10 cellular contexts compared by ENCODE assay signal in genomic region chr2:153059338-153060052, GRCh38.
DNase-seq lines count a peak whose midpoint lies in the region; ATAC-seq, FAIRE-seq and TF ChIP-seq lines count a peak whose summit lies in the region.
"Had no signal": no experiment of that assay in that cellular context is flagged by ENCODE, and none has a peak within 500 bp of the region (broad histone marks: within the 10 kb centered on the region; RNA-seq: fewer than 3 reads in every experiment).

No MANE protein-coding gene starts in this region.

- DNase-seq in NCI-H1105 (lab: John Stamatoyannopoulos, UW) (peak; percentile 45), astrocyte of the spinal cord (ENCODE audit: low read depth, low spot score) (peak; percentile 62), myocyte (ENCODE audit: low read depth) (peak; percentile 97), NCI-H1436 (lab: John Stamatoyannopoulos, UW) (no peak), NCI-H128 (lab: John Stamatoyannopoulos, UW; ENCODE audit: unreplicated experiment) (no peak)
- DNase-seq: heart left ventricle, nucleus accumbens had no signal

- ATAC-seq in activated CD4-positive, CD25-positive, alpha-beta regulatory T cell treated with anti-CD3 and anti-CD28 coated beads, Interleukin-2, amount 50 U/mL, for 24 hours = no peak
- no peak for ATAC-seq in GM21529 (IDR thresholded peaks at IDR 0.05; ENCODE audit: unreplicated experiment)
- ATAC-seq: heart left ventricle had no signal

- no peak overlapping the region for H3K4me3 ChIP-seq in astrocyte of the spinal cord (ENCODE audit: low read depth, low read length)
- H3K4me3 ChIP-seq: heart left ventricle had no signal

- in situ Hi-C loops in astrocyte of the spinal cord (cut with HindIII; ENCODE audit: low sequenced_read_pairs) = no loop called here

- FAIRE-seq in G401.6 (lab: Jason Lieb, UNC) = peak; percentile 39

- no peak for TF ChIP-seq CTCF in astrocyte of the spinal cord (IDR thresholded peaks at IDR 0.05; ENCODE audit: low read depth, low read length)

Comparison
In these comparisons a context has a peak if more than half of its experiments do, and no peak if none do; other contexts are left out.
1. DNase-seq: peak in NCI-H1105 (single experiment), astrocyte of the spinal cord (single experiment) and myocyte (single experiment); none in NCI-H1436 (single experiment) and NCI-H128 (single experiment).